10 cellular contexts compared by ENCODE assay signal in genomic region chr5:17219431-17219830, GRCh38. TPM values are rescaled to one million over a fixed set of nuclear protein-coding genes. Genes with fewer than 3 reads are reported as not detected.
A peak's percentile ranks its signal among the peaks of the same experiment; 100 is the strongest.
DNase-seq lines count a peak whose midpoint lies in the region; ATAC-seq lines count a peak whose summit lies in the region.
"Had no signal": no experiment of that assay in that cellular context is flagged by ENCODE, and none has a peak within 500 bp of the region (broad histone marks: within the 10 kb centered on the region; RNA-seq: fewer than 3 reads in every experiment).

No MANE protein-coding gene starts in this region.

- H3K27ac Mint-ChIP-seq in activated naive CD4-positive, alpha-beta T cell treated with anti-CD3 and anti-CD28 coated beads for 36 hours = no peak overlapping the region
- no peak overlapping the region for H3K27ac Mint-ChIP-seq in activated T-helper 17 cell treated with anti-CD3 and anti-CD28 coated beads, Interleukin-2, amount 50 U/mL, for 72 hours
- no peak overlapping the region for H3K27ac Mint-ChIP-seq in immature natural killer cell
- H3K27ac Mint-ChIP-seq: activated CD8-positive, alpha-beta T cell treated with anti-CD3 and anti-CD28 coated beads, Interleukin-2, amount 10 ng/mL, durations not matched to agents 7 days and 5 days had no signal

- H3K36me3 Mint-ChIP-seq in activated naive CD4-positive, alpha-beta T cell treated with anti-CD3 and anti-CD28 coated beads for 36 hours (ENCODE audit: low read depth) = peaks cover 2% of the 10 kb centered on the region
- H3K36me3 Mint-ChIP-seq in activated T-helper 17 cell treated with anti-CD3 and anti-CD28 coated beads, Interleukin-2, amount 50 U/mL, for 72 hours (ENCODE audit: low read depth) = no peaks in the 10 kb centered on the region
- H3K36me3 Mint-ChIP-seq in immature natural killer cell = no peaks in the 10 kb centered on the region

- peak overlapping the region; percentile 9 for H3K4me3 Mint-ChIP-seq in activated naive CD4-positive, alpha-beta T cell treated with anti-CD3 and anti-CD28 coated beads for 36 hours
- H3K4me3 Mint-ChIP-seq in activated T-helper 17 cell treated with anti-CD3 and anti-CD28 coated beads, Interleukin-2, amount 50 U/mL, for 72 hours = peak overlapping the region; percentile 35
- H3K4me3 Mint-ChIP-seq in immature natural killer cell = peak overlapping the region; percentile 48 to 75 (median 70)
- H3K4me3 Mint-ChIP-seq: activated CD8-positive, alpha-beta T cell treated with anti-CD3 and anti-CD28 coated beads, Interleukin-2, amount 10 ng/mL, durations not matched to agents 7 days and 5 days had no signal

- CTCF ChIA-PET in activated naive CD4-positive, alpha-beta T cell treated with anti-CD3 and anti-CD28 coated beads for 36 hours (lab: Charles Lee) = no interaction called here

- H3K27ac ChIP-seq in temporal lobe (ENCODE audit: low read depth, low read length) = peak overlapping the region; percentile 55
- H3K27ac ChIP-seq: C4-2B had no signal

- no peak for DNase-seq in activated naive CD4-positive, alpha-beta T cell treated with anti-CD3 and anti-CD28 coated beads for 36 hours
- DNase-seq in activated naive CD4-positive, alpha-beta T cell treated with Interleukin-2 at 50 U/mL for 16 hours = no peak
- DNase-seq in immature natural killer cell = no peak
- no peak for DNase-seq in T1000 (lab: John Stamatoyannopoulos, UW)
- DNase-seq: activated CD8-positive, alpha-beta T cell treated with anti-CD3 and anti-CD28 coated beads, Interleukin-2, amount 10 ng/mL, durations not matched to agents 7 days and 5 days had no signal

- no peaks in the 10 kb centered on the region for H3K9me3 Mint-ChIP-seq in activated naive CD4-positive, alpha-beta T cell treated with anti-CD3 and anti-CD28 coated beads for 36 hours
- H3K9me3 Mint-ChIP-seq in activated T-helper 17 cell treated with anti-CD3 and anti-CD28 coated beads, Interleukin-2, amount 50 U/mL, for 72 hours = no peaks in the 10 kb centered on the region
- peaks cover 0 to 18% (median 2%) of the 10 kb centered on the region in 6 donors for H3K9me3 Mint-ChIP-seq in immature natural killer cell

- peaks cover 53% of the 10 kb centered on the region for H3K27me3 Mint-ChIP-seq in activated naive CD4-positive, alpha-beta T cell treated with anti-CD3 and anti-CD28 coated beads for 36 hours (ENCODE audit: low read depth)
- H3K27me3 Mint-ChIP-seq in activated T-helper 17 cell treated with anti-CD3 and anti-CD28 coated beads, Interleukin-2, amount 50 U/mL, for 72 hours = peaks cover 35% of the 10 kb centered on the region
- H3K27me3 Mint-ChIP-seq in immature natural killer cell (ENCODE audit: low read depth in 3 of 3) = peaks cover 6 to 23% (median 21%) of the 10 kb centered on the region in 3 donors

- intact Hi-C loops in activated naive CD4-positive, alpha-beta T cell treated with anti-CD3 and anti-CD28 coated beads for 36 hours (cut with micrococcal nuclease) = no loop called here

- ATAC-seq in activated T-helper 17 cell treated with anti-CD3 and anti-CD28 coated beads, Interleukin-2, amount 50 U/mL, for 72 hours (replicated peaks) = no peak
- ATAC-seq in GM18907 (IDR thresholded peaks at IDR 0.05; ENCODE audit: unreplicated experiment) (no peak), HG03460 (IDR thresholded peaks at IDR 0.05; ENCODE audit: unreplicated experiment) (no peak)
- ATAC-seq: activated CD8-positive, alpha-beta T cell treated with anti-CD3 and anti-CD28 coated beads, Interleukin-2, amount 10 ng/mL, durations not matched to agents 7 days and 5 days had no signal

- H3K4me1 Mint-ChIP-seq in activated naive CD4-positive, alpha-beta T cell treated with anti-CD3 and anti-CD28 coated beads for 36 hours (ENCODE audit: low read depth) = peaks cover 14% of the 10 kb centered on the region
- peaks cover 4% of the 10 kb centered on the region for H3K4me1 Mint-ChIP-seq in activated T-helper 17 cell treated with anti-CD3 and anti-CD28 coated beads, Interleukin-2, amount 50 U/mL, for 72 hours
- H3K4me1 Mint-ChIP-seq in immature natural killer cell = peaks cover 10 to 12% of the 10 kb centered on the region in 2 donors

RNA-seq across cellular contexts. Expression of gene BASP1, which starts 2.0 kb away (rescaled TPM):
- total RNA-seq in activated naive CD4-positive, alpha-beta T cell treated with anti-CD3 and anti-CD28 coated beads for 36 hours = under 1 TPM; 0.62 to 0.94 TPM
- 1 to 10 TPM in 1 of 2 donors, under 1 TPM in 1; 0.48 to 1.3 TPM for total RNA-seq in activated T-helper 17 cell treated with anti-CD3 and anti-CD28 coated beads, Interleukin-2, amount 50 U/mL, for 72 hours
- 1 to 10 TPM; 1.6 to 7.2 (median 5.3) TPM for polyA plus RNA-seq in immature natural killer cell
- total RNA-seq in temporal lobe = 337 TPM
- total RNA-seq: activated CD8-positive, alpha-beta T cell treated with anti-CD3 and anti-CD28 coated beads, Interleukin-2, amount 10 ng/mL, durations not matched to agents 7 days and 5 days had no signal

Comparison
In these comparisons a context has a peak if more than half of its experiments do, and no peak if none do; other contexts are left out.
1. H3K4me3 Mint-ChIP-seq: peak in every context shown above with its lines; median percentile 70 in immature natural killer cell; 35 in activated T-helper 17 cell treated with anti-CD3 and anti-CD28 coated beads, Interleukin-2, amount 50 U/mL, for 72 hours; 9 in activated naive CD4-positive, alpha-beta T cell treated with anti-CD3 and anti-CD28 coated beads for 36 hours.
2. RNA of gene BASP1, which starts 2.0 kb away (total RNA-seq): 337 TPM in temporal lobe (single experiment); 0.48 to 1.3 TPM in activated T-helper 17 cell treated with anti-CD3 and anti-CD28 coated beads, Interleukin-2, amount 50 U/mL, for 72 hours and 0.62 to 0.94 TPM in activated naive CD4-positive, alpha-beta T cell treated with anti-CD3 and anti-CD28 coated beads for 36 hours; every median in the first group is over 100 times any median in the second.